In genomic region chrX:47992093-47992375, GRCh38 we compare ENCODE assay signal across 23 cellular contexts. TPM values are rescaled to one million over a fixed set of nuclear protein-coding genes. Genes with fewer than 3 reads are reported as not detected.
A peak's percentile ranks its signal among the peaks of the same experiment; 100 is the strongest.
DNase-seq lines count a peak whose midpoint lies in the region; ATAC-seq, FAIRE-seq and TF ChIP-seq lines count a peak whose summit lies in the region.
"Had no signal": no experiment of that assay in that cellular context is flagged by ENCODE, and none has a peak within 500 bp of the region (broad histone marks: within the 10 kb centered on the region; RNA-seq: fewer than 3 reads in every experiment).

No MANE protein-coding gene starts in this region.

- peaks cover 32% of the 10 kb centered on the region for H3K4me1 Mint-ChIP-seq in CD4-positive, alpha-beta T cell (ENCODE audit: low read depth)
- peaks cover 41% of the 10 kb centered on the region for H3K4me1 Mint-ChIP-seq in activated naive CD8-positive, alpha-beta T cell (ENCODE audit: low read depth)
- H3K4me1 Mint-ChIP-seq in glutamatergic neuron (ENCODE audit: low read depth, unreplicated experiment): no peaks in the 10 kb centered on the region

- H3K9me3 ChIP-seq in CD4-positive, alpha-beta T cell (ENCODE audit: control insufficient read depth, low read length): no peaks in the 10 kb centered on the region
- peaks cover 16% of the 10 kb centered on the region for H3K9me3 ChIP-seq in keratinocyte (ENCODE audit: control insufficient read depth, low read depth, low read length)

- no peaks in the 10 kb centered on the region for H3K9me1 ChIP-seq in keratinocyte (ENCODE audit: control insufficient read depth, extremely low read depth, insufficient read depth, low read length)

- H3K27ac Mint-ChIP-seq in CD4-positive, alpha-beta T cell: peak overlapping the region; percentile 84
- H3K27ac Mint-ChIP-seq in activated naive CD8-positive, alpha-beta T cell: peak overlapping the region; percentile 82
- H3K27ac Mint-ChIP-seq in glutamatergic neuron (ENCODE audit: unreplicated experiment): no peak overlapping the region

- peaks cover 86% of the 10 kb centered on the region for H3K36me3 Mint-ChIP-seq in CD4-positive, alpha-beta T cell (ENCODE audit: low read depth)
- peaks cover 16% of the 10 kb centered on the region for H3K36me3 Mint-ChIP-seq in activated naive CD8-positive, alpha-beta T cell
- H3K36me3 Mint-ChIP-seq in glutamatergic neuron (ENCODE audit: unreplicated experiment): peaks cover 5% of the 10 kb centered on the region

- H3K4me1 ChIP-seq in ACC112 (ENCODE audit: control insufficient read depth, insufficient read depth, low read length, unreplicated experiment) (peaks cover 10% of the 10 kb centered on the region), keratinocyte (ENCODE audit: control insufficient read depth, extremely low read depth, insufficient read depth, low read length) (peaks cover 7% of the 10 kb centered on the region)
- H3K4me1 ChIP-seq: right lobe of liver had no signal

- peak overlapping the region; percentile 1 for H3K4me3 Mint-ChIP-seq in CD4-positive, alpha-beta T cell
- peak overlapping the region; percentile 56 for H3K4me3 Mint-ChIP-seq in activated naive CD8-positive, alpha-beta T cell
- H3K4me3 Mint-ChIP-seq in glutamatergic neuron (ENCODE audit: unreplicated experiment): no peak overlapping the region

- CTCF ChIA-PET in CD4-positive, alpha-beta T cell (lab: Charles Lee): no interaction called here

- no peak for FAIRE-seq in keratinocyte (lab: Jason Lieb, UNC)
- no peak for FAIRE-seq in HTR-8/SVneo (lab: Jason Lieb, UNC)
- FAIRE-seq: D721Med, urothelium cell line had no signal

- intact Hi-C loops in CD4-positive, alpha-beta T cell (cut with DNase I, micrococcal nuclease): no loop called here

- POLR2A ChIA-PET in CD4-positive, alpha-beta T cell (lab: Charles Lee): no interaction called here

- ATAC-seq in CD4-positive, alpha-beta T cell (ENCODE audit: poor library complexity): no peak
- ATAC-seq in GM19452 (IDR thresholded peaks at IDR 0.05; ENCODE audit: unreplicated experiment): no peak
- ATAC-seq: HCT116, Right ventricle myocardium inferior had no signal

- H3K27me3 ChIP-seq in ACC112 (ENCODE audit: insufficient read depth, low read length) (no peaks in the 10 kb centered on the region), keratinocyte (ENCODE audit: control insufficient read depth, extremely low read depth, insufficient read depth, low read length) (no peaks in the 10 kb centered on the region)
- no peaks in the 10 kb centered on the region for H3K27me3 ChIP-seq in CD4-positive, alpha-beta T cell (ENCODE audit: control insufficient read depth, insufficient read depth, low read length)
- H3K27me3 ChIP-seq: brain microvascular endothelial cell, right lobe of liver had no signal

- peaks cover 9% of the 10 kb centered on the region for H3K79me2 ChIP-seq in ACC112 (ENCODE audit: control insufficient read depth, insufficient read depth, low read length, unreplicated experiment)
- H3K79me2 ChIP-seq in keratinocyte (ENCODE audit: control insufficient read depth, insufficient read depth, low read length): no peaks in the 10 kb centered on the region

- peak overlapping the region; percentile 16 for H3K4me2 ChIP-seq in keratinocyte (ENCODE audit: control insufficient read depth, extremely low read depth, insufficient read depth, low read depth, low read length)

- no peaks in the 10 kb centered on the region for H3K9me3 Mint-ChIP-seq in CD4-positive, alpha-beta T cell
- H3K9me3 Mint-ChIP-seq in activated naive CD8-positive, alpha-beta T cell (ENCODE audit: low read depth): no peaks in the 10 kb centered on the region
- H3K9me3 Mint-ChIP-seq in glutamatergic neuron (ENCODE audit: unreplicated experiment): no peaks in the 10 kb centered on the region

- H2AFZ ChIP-seq in ACC112 (ENCODE audit: low read length, unreplicated experiment) (no peak overlapping the region), keratinocyte (ENCODE audit: control insufficient read depth, low read length) (no peak overlapping the region)

- H3K4me3 ChIP-seq in ACC112 (ENCODE audit: low read depth, low read length): no peak overlapping the region
- no peak overlapping the region for H3K4me3 ChIP-seq in keratinocyte (ENCODE audit: control insufficient read depth in 2 of 3, extremely low read depth in 1 of 3, insufficient read depth in 2 of 3, low read depth in 1 of 3, low read length in 3 of 3)
- H3K4me3 ChIP-seq: dorsolateral prefrontal cortex, right lobe of liver had no signal

- DNase-seq in CD4-positive, alpha-beta T cell: no peak
- DNase-seq in keratinocyte (ENCODE audit: low read depth, low spot score) (no peak), SW480 (ENCODE audit: low spot score) (no peak), HTR-8/SVneo (ENCODE audit: insufficient read length, low spot score) (no peak), glutamatergic neuron (no peak)
- DNase-seq: brain microvascular endothelial cell, GDM1, NCI-H1048, NCI-H2107, NCI-H510A treated with DMSO at 0.1 percent for 48 hours, right lobe of liver, WERI-Rb-1 had no signal

- H4K20me1 ChIP-seq in keratinocyte (ENCODE audit: control insufficient read depth, extremely low read depth, insufficient read depth, low read length): no peaks in the 10 kb centered on the region

- H3K27me3 Mint-ChIP-seq in CD4-positive, alpha-beta T cell: no peaks in the 10 kb centered on the region
- H3K27me3 Mint-ChIP-seq in activated naive CD8-positive, alpha-beta T cell: no peaks in the 10 kb centered on the region
- H3K27me3 Mint-ChIP-seq in glutamatergic neuron (ENCODE audit: unreplicated experiment): no peaks in the 10 kb centered on the region

- no peak for TF ChIP-seq CTCF in CD4-positive, alpha-beta T cell (IDR thresholded peaks at IDR 0.05)
- TF ChIP-seq CTCF in keratinocyte (optimal IDR thresholded peaks at IDR 0.05 in 1 of 3, IDR thresholded peaks at IDR 0.05 in 1 of 3, conservative IDR thresholded peaks at IDR 0.05 in 1 of 3; ENCODE audit: extremely low read depth in 1 of 3, insufficient read depth in 2 of 3, low read length in 3 of 3): no peak
- TF ChIP-seq CTCF in glutamatergic neuron (IDR thresholded peaks at IDR 0.05; ENCODE audit: partially characterized antibody, unreplicated experiment): no peak

- dilution Hi-C loops in keratinocyte (cut with MboI; ENCODE audit: extremely low pct_ligation_motif_present, low sequenced_read_pairs): no loop called here

- peaks cover 29% of the 10 kb centered on the region for H3K36me3 ChIP-seq in ACC112 (ENCODE audit: insufficient read depth, low read length)
- no peaks in the 10 kb centered on the region for H3K36me3 ChIP-seq in keratinocyte (ENCODE audit: control insufficient read depth in 2 of 2, extremely low read depth in 1 of 2, insufficient read depth in 2 of 2, low read length in 2 of 2)
- H3K36me3 ChIP-seq: brain microvascular endothelial cell had no signal

- no peak overlapping the region for H3K9ac ChIP-seq in keratinocyte (ENCODE audit: control insufficient read depth, extremely low read depth, insufficient read depth, low read length)

- H3K27ac ChIP-seq in ACC112 (ENCODE audit: low read depth, low read length): peak overlapping the region; percentile 65; the same call in 1 of the 2 replicates
- H3K27ac ChIP-seq in CD4-positive, alpha-beta T cell (ENCODE audit: low read depth, low read length): no peak overlapping the region
- peak overlapping the region; percentile 68 for H3K27ac ChIP-seq in keratinocyte (ENCODE audit: control insufficient read depth, insufficient read depth, low read length)
- H3K27ac ChIP-seq: brain microvascular endothelial cell, dorsolateral prefrontal cortex, right lobe of liver, WERI-Rb-1 had no signal

RNA-seq across cellular contexts. Expression of gene ZNF182, which starts 11.8 kb away (rescaled TPM):
- 1 to 10 TPM; 4.8 to 5.0 TPM for total RNA-seq in CD4-positive, alpha-beta T cell
- polyA plus RNA-seq in keratinocyte: 1.4 to 2.4 TPM (median 1.9 TPM) in 3 replicates
- 2.1 TPM for polyA plus RNA-seq in keratinocyte (2011; ENCODE audit: low read depth)
- 1.0 and 1.7 TPM in 2 replicates for polyA plus RNA-seq in keratinocyte (2011; cell fraction: cytosol; rRNA removed)
- 5.7 and 5.8 TPM in 2 replicates for polyA plus RNA-seq in keratinocyte (2011; cell fraction: nucleus; rRNA removed)
- 1.4 and 1.6 TPM in 2 replicates for polyA plus RNA-seq in keratinocyte (2012; ENCODE audit: low replicate concordance)
- polyA minus RNA-seq in keratinocyte: 0.98 to 2.0 TPM (median 0.99 TPM) in 3 replicates
- 0.77 TPM for polyA minus RNA-seq in keratinocyte (2011; cell fraction: cytosol; rRNA and poly(A)+ RNA removed)
- 1.8 and 4.0 TPM in 2 replicates for polyA minus RNA-seq in keratinocyte (2011; cell fraction: nucleus; rRNA and poly(A)+ RNA removed)
- total RNA-seq in glutamatergic neuron (ENCODE audit: unreplicated experiment): 7.8 TPM

RNA-seq across cellular contexts. Expression of gene SPACA5, which starts 14.8 kb away (rescaled TPM):
- not detected for total RNA-seq in CD4-positive, alpha-beta T cell
- polyA plus RNA-seq in keratinocyte: not detected in 3 replicates
- polyA plus RNA-seq in keratinocyte (2011; ENCODE audit: low read depth): not detected
- polyA plus RNA-seq in keratinocyte (2011; cell fraction: cytosol; rRNA removed): not detected in 2 replicates
- polyA plus RNA-seq in keratinocyte (2011; cell fraction: nucleus; rRNA removed): not detected in 2 replicates
- polyA plus RNA-seq in keratinocyte (2012; ENCODE audit: low replicate concordance): not detected in 2 replicates
- not detected in 3 replicates for polyA minus RNA-seq in keratinocyte
- polyA minus RNA-seq in keratinocyte (2011; cell fraction: cytosol; rRNA and poly(A)+ RNA removed): not detected
- not detected in 2 replicates for polyA minus RNA-seq in keratinocyte (2011; cell fraction: nucleus; rRNA and poly(A)+ RNA removed)
- total RNA-seq in glutamatergic neuron (ENCODE audit: unreplicated experiment): not detected
- total RNA-seq: liver; osteocyte; right lobe of liver; Right ventricle myocardium inferior; T-helper 1 cell treated with Interleukin-12 subunit alpha and Interleukin-12 subunit beta and Interleukin-4 antibody, amounts not matched to agents 30 ng/mL and 1 ng/mL, for 36 hours had no signal
- polyA plus RNA-seq: liver had no signal
